Comparison of ENCODE assay signal across 1 cellular context in genomic region chr18:35241523-35241804, GRCh38.
TF ChIP-seq lines count a peak whose summit lies in the region.

No MANE protein-coding gene starts in this region.

TF ChIP-seq in SK-N-SH treated with all-trans-retinoic acid at 6 μM for 48 hours, 23 proteins besides CTCF, POLR2A, EP300 and RAD21 (continued from another document):
- TF ChIP-seq RARB (CRISPR knock-in tag; IDR thresholded peaks at IDR 0.05) (no peak), TSHZ2 (CRISPR knock-in tag; IDR thresholded peaks at IDR 0.05) (no peak), ZNF8 (CRISPR knock-in tag; IDR thresholded peaks at IDR 0.05) (no peak), ISL1 (CRISPR knock-in tag; IDR thresholded peaks at IDR 0.05) (no peak), ARNTL (CRISPR knock-in tag; IDR thresholded peaks at IDR 0.05; ENCODE audit: borderline replicate concordance, low read depth) (no peak), ZFP3 (CRISPR knock-in tag; IDR thresholded peaks at IDR 0.05) (no peak)
